ENCODE assay signal across 11 cellular contexts in genomic region chr4:6676722-6677558, GRCh38. TPM values are rescaled to one million over a fixed set of nuclear protein-coding genes. Genes with fewer than 3 reads are reported as not detected.
DNase-seq lines count a peak whose midpoint lies in the region; ATAC-seq and TF ChIP-seq lines count a peak whose summit lies in the region.
"Had no signal": no experiment of that assay in that cellular context is flagged by ENCODE, and none has a peak within 500 bp of the region (broad histone marks: within the 10 kb centered on the region; RNA-seq: fewer than 3 reads in every experiment).

No MANE protein-coding gene starts in this region.

- H3K27me3 Mint-ChIP-seq in activated CD4-positive, alpha-beta T cell treated with anti-CD3 and anti-CD28 coated beads, Interleukin-2, amount 10 ng/mL, durations not matched to agents 7 days and 5 days: no peaks in the 10 kb centered on the region
- no peaks in the 10 kb centered on the region for H3K27me3 Mint-ChIP-seq in effector memory CD8-positive, alpha-beta T cell
- H3K27me3 Mint-ChIP-seq in progenitor cell of endocrine pancreas: no peaks in the 10 kb centered on the region

- H4K20me1 ChIP-seq in OCI-LY1 (ENCODE audit: insufficient read depth, low read length): no peaks in the 10 kb centered on the region

- H3K4me1 ChIP-seq in OCI-LY1 (ENCODE audit: insufficient read depth, low read length, severe bottlenecking): peaks cover 31% of the 10 kb centered on the region

- intact Hi-C loops in left cardiac atrium (cut with DNase I): no loop called here

- H3K36me3 Mint-ChIP-seq in activated CD4-positive, alpha-beta T cell treated with anti-CD3 and anti-CD28 coated beads, Interleukin-2, amount 10 ng/mL, durations not matched to agents 7 days and 5 days (ENCODE audit: low read depth): peaks cover 67% of the 10 kb centered on the region
- peaks cover 38% of the 10 kb centered on the region for H3K36me3 Mint-ChIP-seq in effector memory CD8-positive, alpha-beta T cell (ENCODE audit: insufficient read depth)
- H3K36me3 Mint-ChIP-seq in progenitor cell of endocrine pancreas (ENCODE audit: insufficient read depth): peaks cover 19% of the 10 kb centered on the region

- POLR2A ChIA-PET in activated CD4-positive, alpha-beta T cell treated with anti-CD3 and anti-CD28 coated beads, Interleukin-2, amount 10 ng/mL, durations not matched to agents 7 days and 5 days (lab: Charles Lee): interaction anchor here (0.8 kb wide), 1 partner anchor 16 kb away, joined by 3 read pairs; no protein-coding TSS in a partner anchor

- H3K9me3 ChIP-seq in OCI-LY1 (ENCODE audit: low read length): no peaks in the 10 kb centered on the region

- H3K4me1 Mint-ChIP-seq in activated CD4-positive, alpha-beta T cell treated with anti-CD3 and anti-CD28 coated beads, Interleukin-2, amount 10 ng/mL, durations not matched to agents 7 days and 5 days: peaks cover 60% of the 10 kb centered on the region
- H3K4me1 Mint-ChIP-seq in effector memory CD8-positive, alpha-beta T cell (ENCODE audit: low read depth in 2 of 2): peaks cover 45 to 49% of the 10 kb centered on the region in 2 donors
- H3K4me1 Mint-ChIP-seq in progenitor cell of endocrine pancreas (ENCODE audit: low read depth): peaks cover 27% of the 10 kb centered on the region

- no peaks in the 10 kb centered on the region for H3F3A ChIP-seq in OCI-LY1 (ENCODE audit: insufficient read depth, low read length)

- H3K4me3 ChIP-seq in OCI-LY1 (ENCODE audit: low read depth, low read length, poor library complexity, severe bottlenecking): peak overlapping the region; percentile 25
- H3K4me3 ChIP-seq: smooth muscle cell had no signal

- H3K79me2 ChIP-seq in OCI-LY1 (ENCODE audit: insufficient read depth, low read length): peaks cover 11% of the 10 kb centered on the region

- H3K27ac ChIP-seq in OCI-LY1 (ENCODE audit: low read depth, low read length, poor library complexity, severe bottlenecking): no peak overlapping the region

- CTCF ChIA-PET in activated CD4-positive, alpha-beta T cell treated with anti-CD3 and anti-CD28 coated beads, Interleukin-2, amount 10 ng/mL, durations not matched to agents 7 days and 5 days (lab: Charles Lee): interaction anchor here (0.6 to 5.0 kb wide), 4 partner anchors 8 to 365 kb away, joined by 3 to 30 read pairs (median 14); no protein-coding TSS in a partner anchor

- H3K27me3 ChIP-seq in OCI-LY1 (ENCODE audit: insufficient read depth, low read length): no peaks in the 10 kb centered on the region

- H3K9me2 ChIP-seq in OCI-LY1 (ENCODE audit: low read depth, low read length): no peaks in the 10 kb centered on the region

- H3K4me2 ChIP-seq in OCI-LY1 (ENCODE audit: low read length): peak overlapping the region; percentile 83

- H3K36me3 ChIP-seq in OCI-LY1 (ENCODE audit: insufficient read depth, low read length): peaks cover 17% of the 10 kb centered on the region

- no peak for DNase-seq in activated CD4-positive, alpha-beta T cell treated with anti-CD3 and anti-CD28 coated beads, Interleukin-2, amount 10 ng/mL, durations not matched to agents 7 days and 5 days
- no peak for DNase-seq in activated CD4-positive, alpha-beta T cell treated with anti-CD3 and anti-CD28 coated beads for 48 hours
- DNase-seq in effector memory CD8-positive, alpha-beta T cell: no peak
- DNase-seq in progenitor cell of endocrine pancreas (ENCODE audit: low spot score, unreplicated experiment) (no peak), NCI-H146 (lab: John Stamatoyannopoulos, UW) (no peak), left cardiac atrium (no peak)
- DNase-seq: NCI-H2107; stimulated activated CD8-positive, alpha-beta memory T cell treated with anti-CD3 and anti-CD28 coated beads, Interleukin-4, amount 100 ng/mL, for 48 hours had no signal

- peaks cover 8% of the 10 kb centered on the region for H3K9me3 Mint-ChIP-seq in activated CD4-positive, alpha-beta T cell treated with anti-CD3 and anti-CD28 coated beads, Interleukin-2, amount 10 ng/mL, durations not matched to agents 7 days and 5 days
- no peaks in the 10 kb centered on the region for H3K9me3 Mint-ChIP-seq in effector memory CD8-positive, alpha-beta T cell
- no peaks in the 10 kb centered on the region for H3K9me3 Mint-ChIP-seq in progenitor cell of endocrine pancreas (ENCODE audit: low read depth)

- H2AFZ ChIP-seq in OCI-LY1 (ENCODE audit: low read length): no peak overlapping the region

- no peak for ATAC-seq in effector memory CD8-positive, alpha-beta T cell (replicated peaks)
- ATAC-seq in GM21529 (IDR thresholded peaks at IDR 0.05; ENCODE audit: unreplicated experiment): no peak
- no peak for ATAC-seq in left cardiac atrium

- TF ChIP-seq CTCF in OCI-LY1 (IDR thresholded peaks at IDR 0.05; ENCODE audit: low read length) (no peak), progenitor cell of endocrine pancreas (IDR thresholded peaks at IDR 0.05; ENCODE audit: unreplicated experiment) (no peak)

- H3K4me3 Mint-ChIP-seq in activated CD4-positive, alpha-beta T cell treated with anti-CD3 and anti-CD28 coated beads, Interleukin-2, amount 10 ng/mL, durations not matched to agents 7 days and 5 days: peak overlapping the region; percentile 98
- peak overlapping the region; percentile 72 to 83 for H3K4me3 Mint-ChIP-seq in effector memory CD8-positive, alpha-beta T cell
- H3K4me3 Mint-ChIP-seq in progenitor cell of endocrine pancreas (ENCODE audit: low read depth): peak overlapping the region; percentile 2

- no peak overlapping the region for H3K9ac ChIP-seq in OCI-LY1 (ENCODE audit: low read length)

- H3K27ac Mint-ChIP-seq in activated CD4-positive, alpha-beta T cell treated with anti-CD3 and anti-CD28 coated beads, Interleukin-2, amount 10 ng/mL, durations not matched to agents 7 days and 5 days: peak overlapping the region; percentile 21
- peak overlapping the region; percentile 61 to 98 for H3K27ac Mint-ChIP-seq in effector memory CD8-positive, alpha-beta T cell
- H3K27ac Mint-ChIP-seq in progenitor cell of endocrine pancreas: peak overlapping the region; percentile 35

RNA-seq across cellular contexts. Expression of gene S100P, which starts 16.7 kb away (rescaled TPM):
- total RNA-seq in activated CD4-positive, alpha-beta T cell treated with anti-CD3 and anti-CD28 coated beads, Interleukin-2, amount 10 ng/mL, durations not matched to agents 7 days and 5 days: 1 to 10 TPM; 5.3 to 7.2 TPM
- total RNA-seq in progenitor cell of endocrine pancreas: 1.3 and 3.5 TPM in 2 replicates
- total RNA-seq in left cardiac atrium: 1 to 10 TPM in 1 of 2 donors, under 1 TPM in 1; 0.38 to 1.9 TPM

RNA-seq across cellular contexts. Expression of gene MRFAP1L1, which starts 32.7 kb away (rescaled TPM):
- total RNA-seq in activated CD4-positive, alpha-beta T cell treated with anti-CD3 and anti-CD28 coated beads, Interleukin-2, amount 10 ng/mL, durations not matched to agents 7 days and 5 days: 10 to 100 TPM; 74.5 to 74.9 TPM
- total RNA-seq in progenitor cell of endocrine pancreas: 64.9 and 69.3 TPM in 2 replicates
- 10 to 100 TPM; 45.9 to 52.9 TPM for total RNA-seq in left cardiac atrium

RNA-seq across cellular contexts. Expression of gene MRFAP1, which starts 36.5 kb away (rescaled TPM):
- total RNA-seq in activated CD4-positive, alpha-beta T cell treated with anti-CD3 and anti-CD28 coated beads, Interleukin-2, amount 10 ng/mL, durations not matched to agents 7 days and 5 days: 100 to 1,000 TPM in 1 of 2 experiments, 10 to 100 TPM in 1; 91.3 to 107 TPM
- total RNA-seq in progenitor cell of endocrine pancreas: 223 and 225 TPM in 2 replicates
- 100 to 1,000 TPM; 234 to 277 TPM for total RNA-seq in left cardiac atrium

RNA-seq across cellular contexts. Expression of gene BLOC1S4, which starts 39.0 kb away (rescaled TPM):
- total RNA-seq in activated CD4-positive, alpha-beta T cell treated with anti-CD3 and anti-CD28 coated beads, Interleukin-2, amount 10 ng/mL, durations not matched to agents 7 days and 5 days: 10 to 100 TPM; 16.6 to 17.6 TPM
- total RNA-seq in progenitor cell of endocrine pancreas (18.8 and 20.0 TPM in 2 replicates), left cardiac atrium (10 to 100 TPM in 1 of 2 donors, 1 to 10 TPM in 1; 7.4 to 10.6 TPM)

Comparison
In these comparisons a context has a peak if more than half of its experiments do, and no peak if none do; other contexts are left out.
1. H3K27ac Mint-ChIP-seq: peak in every context shown above with its lines; median percentile 80 in effector memory CD8-positive, alpha-beta T cell; 35 in progenitor cell of endocrine pancreas; 21 in activated CD4-positive, alpha-beta T cell treated with anti-CD3 and anti-CD28 coated beads, Interleukin-2, amount 10 ng/mL, durations not matched to agents 7 days and 5 days.
2. H3K4me3 Mint-ChIP-seq: peak in every context shown above with its lines; median percentile 98 in activated CD4-positive, alpha-beta T cell treated with anti-CD3 and anti-CD28 coated beads, Interleukin-2, amount 10 ng/mL, durations not matched to agents 7 days and 5 days; 78 in effector memory CD8-positive, alpha-beta T cell; 2 in progenitor cell of endocrine pancreas.